13 cellular contexts compared by ENCODE assay signal in genomic region chr6:169618526-169619490, GRCh38.
DNase-seq lines count a peak whose midpoint lies in the region; ATAC-seq and TF ChIP-seq lines count a peak whose summit lies in the region.
"Had no signal": no experiment of that assay in that cellular context is flagged by ENCODE, and none has a peak within 500 bp of the region (broad histone marks: within the 10 kb centered on the region; RNA-seq: fewer than 3 reads in every experiment).

No MANE protein-coding gene starts in this region.

- peaks cover 5% of the 10 kb centered on the region; the same call in 2 of the 3 replicates for H3K9me3 Mint-ChIP-seq in GM23338

- H3K4me3 ChIP-seq in GM23338 (peak overlapping the region; percentile 15; the same call in 1 of the 2 replicates), SJSA1 (no peak overlapping the region), fibroblast of lung (replicated peaks in 1 of 4; ENCODE audit: control extremely low read depth in 1 of 4, insufficient read depth in 1 of 4, low read depth in 3 of 4, low read length in 4 of 4) (no peak overlapping the region), skeletal muscle satellite cell (ENCODE audit: low read length) (peak overlapping the region; percentile 36)

- H3K27me3 ChIP-seq in GM23338 (ENCODE audit: insufficient read depth) (no peaks in the 10 kb centered on the region), SJSA1 (replicated peaks) (no peaks in the 10 kb centered on the region), fibroblast of lung (ENCODE audit: control insufficient read depth, insufficient read depth, low read length) (no peaks in the 10 kb centered on the region), skeletal muscle satellite cell (ENCODE audit: control insufficient read depth, insufficient read depth, low read length) (no peaks in the 10 kb centered on the region)

- H3K27ac Mint-ChIP-seq in GM23338, result peak overlapping the region; percentile 94
- H3K27ac Mint-ChIP-seq: activated CD4-positive, alpha-beta T cell treated with anti-CD3 and anti-CD28 coated beads, Interleukin-2, amount 10 ng/mL, durations not matched to agents 7 days and 5 days; activated naive CD8-positive, alpha-beta T cell had no signal

- H3K79me2 ChIP-seq in GM23338 (replicated peaks; ENCODE audit: insufficient read depth) (no peaks in the 10 kb centered on the region), fibroblast of lung (ENCODE audit: control insufficient read depth, insufficient read depth, low read length) (no peaks in the 10 kb centered on the region)

- DNase-seq in GM23338 (ENCODE audit: low spot score) (peak; percentile 76), SJSA1 (ENCODE audit: low read depth in 1 of 2, low spot score in 2 of 2) (peak in 1 of 2 experiments; percentile 89), fibroblast of lung (ENCODE audit: low read depth in 2 of 2) (peak; percentile 86 to 97), NCI-H187 (lab: John Stamatoyannopoulos, UW) (no peak), NCI-H2107 treated with DMSO at 0.1 percent for 48 hours (lab: John Stamatoyannopoulos, UW; ENCODE audit: unreplicated experiment) (no peak)
- no peak for DNase-seq in stimulated activated CD4-positive, alpha-beta T cell treated with anti-CD3 and anti-CD28 coated beads, Interleukin-4, amount 100 ng/mL, for 24 hours
- no peak for DNase-seq in activated T-cell treated with anti-CD3 and anti-CD28 coated beads, Interleukin-2, amount 50 U/mL, for 48 hours
- DNase-seq: activated CD4-positive, alpha-beta T cell treated with anti-CD3 and anti-CD28 coated beads, Interleukin-2, amount 10 ng/mL, durations not matched to agents 7 days and 5 days; midbrain; SIG-M5; stimulated activated naive CD4-positive, alpha-beta T cell had no signal

- H3K36me3 ChIP-seq in GM23338 (ENCODE audit: insufficient read depth) (no peaks in the 10 kb centered on the region), SJSA1 (no peaks in the 10 kb centered on the region), fibroblast of lung (ENCODE audit: control insufficient read depth, insufficient read depth, low read length) (no peaks in the 10 kb centered on the region), skeletal muscle satellite cell (ENCODE audit: insufficient read depth, low read length) (no peaks in the 10 kb centered on the region)

- peaks cover 25% of the 10 kb centered on the region for H3K36me3 Mint-ChIP-seq in GM23338 (ENCODE audit: low read depth)

- H3K4me3 Mint-ChIP-seq in GM23338, result peak overlapping the region; percentile 54
- H3K4me3 Mint-ChIP-seq: activated CD4-positive, alpha-beta T cell treated with anti-CD3 and anti-CD28 coated beads, Interleukin-2, amount 10 ng/mL, durations not matched to agents 7 days and 5 days; activated naive CD8-positive, alpha-beta T cell had no signal

- no peaks in the 10 kb centered on the region for H3K9me2 ChIP-seq in GM23338 (ENCODE audit: insufficient read depth)

- H3K27ac ChIP-seq in GM23338 (ENCODE audit: low read depth) (peak overlapping the region; percentile 87), SJSA1 (peak overlapping the region; percentile 98), fibroblast of lung (ENCODE audit: insufficient read depth, low read length) (peak overlapping the region; percentile 53)

- TF ChIP-seq CTCF in GM23338 (conservative IDR thresholded peaks at IDR 0.05; ENCODE audit: low read depth in 2 of 2) (no peak), fibroblast of lung (conservative IDR thresholded peaks at IDR 0.05 in 1 of 2, IDR thresholded peaks at IDR 0.05 in 1 of 2; ENCODE audit: low read depth in 1 of 2, low read length in 2 of 2) (no peak)

- H3K9ac ChIP-seq in fibroblast of lung (ENCODE audit: insufficient read depth, low read length), result no peak overlapping the region
- H3K9ac ChIP-seq in skeletal muscle satellite cell (ENCODE audit: low read depth, low read length), result peak overlapping the region; percentile 40

- H2AFZ ChIP-seq in GM23338 (no peak overlapping the region), fibroblast of lung (ENCODE audit: low read length) (no peak overlapping the region)

- H3K4me2 ChIP-seq in GM23338 (peak overlapping the region; percentile 60), fibroblast of lung (ENCODE audit: extremely low read depth, insufficient read depth, low read length) (peak overlapping the region; percentile 52), skeletal muscle satellite cell (ENCODE audit: low read length) (peak overlapping the region; percentile 65)

- peaks cover 42% of the 10 kb centered on the region for H3K4me1 ChIP-seq in GM23338 (ENCODE audit: insufficient read depth)
- peaks cover 30% of the 10 kb centered on the region for H3K4me1 ChIP-seq in SJSA1 (replicated peaks)
- peaks cover 15% of the 10 kb centered on the region for H3K4me1 ChIP-seq in fibroblast of lung (ENCODE audit: control insufficient read depth, extremely low read depth, insufficient read depth, low read length)
- H3K4me1 ChIP-seq in skeletal muscle satellite cell (ENCODE audit: control insufficient read depth, insufficient read depth, low read length), result peaks cover 32% of the 10 kb centered on the region

- H4K20me1 ChIP-seq in GM23338 (replicated peaks; ENCODE audit: insufficient read depth) (no peaks in the 10 kb centered on the region), fibroblast of lung (ENCODE audit: control insufficient read depth, extremely low read depth, insufficient read depth, low read length) (no peaks in the 10 kb centered on the region)

- peaks cover 51% of the 10 kb centered on the region for H3K4me1 Mint-ChIP-seq in GM23338

- ATAC-seq in GM23338, result peak; percentile 82

- H3F3A ChIP-seq in GM23338 (replicated peaks; ENCODE audit: low read depth), result peaks cover 12% of the 10 kb centered on the region

- H3K27me3 Mint-ChIP-seq in GM23338 (ENCODE audit: insufficient read depth, low read depth, poor library complexity), result peaks cover 11% of the 10 kb centered on the region
- H3K27me3 Mint-ChIP-seq: activated CD4-positive, alpha-beta T cell treated with anti-CD3 and anti-CD28 coated beads, Interleukin-2, amount 10 ng/mL, durations not matched to agents 7 days and 5 days; activated naive CD8-positive, alpha-beta T cell had no signal

- H3K9me3 ChIP-seq in SJSA1 (replicated peaks) (no peaks in the 10 kb centered on the region), fibroblast of lung (ENCODE audit: control insufficient read depth, insufficient read depth, low read depth, low read length) (no peaks in the 10 kb centered on the region), skeletal muscle satellite cell (replicated peaks; ENCODE audit: low read length) (no peaks in the 10 kb centered on the region)

TF ChIP-seq in GM23338, 12 proteins besides CTCF, POLR2A, EP300 and RAD21 (continues in another document):
- peak; percentile 49; the same call in 1 of the 2 replicates for TF ChIP-seq NANOG (IDR thresholded peaks at IDR 0.05; ENCODE audit: borderline replicate concordance)

Comparison
In these comparisons a context has a peak if more than half of its experiments do, and no peak if none do; other contexts are left out.
1. DNase-seq: peak in GM23338 (single experiment) and fibroblast of lung (2 of 2); none in NCI-H187 (0 of 2), NCI-H2107 treated with DMSO at 0.1 percent for 48 hours (single experiment), stimulated activated CD4-positive, alpha-beta T cell treated with anti-CD3 and anti-CD28 coated beads, Interleukin-4, amount 100 ng/mL, for 24 hours (single experiment) and activated T-cell treated with anti-CD3 and anti-CD28 coated beads, Interleukin-2, amount 50 U/mL, for 48 hours (0 of 2).
2. H3K4me3 ChIP-seq: peak in GM23338 (single experiment) and skeletal muscle satellite cell (single experiment); none in SJSA1 (single experiment) and fibroblast of lung (0 of 4).
3. Peak in every context shown above with its lines, with median percentiles within 50 percentile points of each other: H3K27ac ChIP-seq and H3K4me2 ChIP-seq.